In the genomic region with DNA sequence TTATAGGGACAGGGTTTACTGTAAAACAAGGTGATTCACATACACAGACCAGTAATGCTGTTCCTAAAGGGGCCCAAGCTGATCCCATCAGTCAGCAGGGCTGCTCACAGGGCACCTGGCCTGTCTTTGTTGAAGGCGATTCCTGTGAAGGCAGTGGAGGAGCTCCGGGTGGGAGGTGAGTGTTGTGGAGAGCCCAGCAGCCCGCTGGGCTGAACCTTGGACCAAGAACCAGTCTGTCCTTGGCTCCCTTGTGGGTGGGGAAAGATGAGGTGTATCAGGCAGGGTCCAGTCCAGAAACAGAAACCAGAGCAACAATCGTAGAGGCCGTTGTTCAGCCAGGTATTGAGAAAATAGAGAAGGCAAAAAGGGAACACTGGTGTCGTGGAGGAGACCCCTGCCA, we compare ENCODE assay signal across 1 cellular context.
TF ChIP-seq lines count a peak whose summit lies in the region.

No MANE protein-coding gene starts in this region.

TF ChIP-seq in HepG2, 621 proteins besides CTCF, POLR2A, EP300 and RAD21 (continued from another document):
- TF ChIP-seq KDM5B (CRISPR knock-in tag; IDR thresholded peaks at IDR 0.05; ENCODE audit: borderline replicate concordance) (peak; percentile 61; the same call in 1 of the 2 replicates), ELF3 (CRISPR knock-in tag; IDR thresholded peaks at IDR 0.05) (peak; percentile 29; the same call in 1 of the 2 replicates), ZNF607 (CRISPR knock-in tag; IDR thresholded peaks at IDR 0.05; ENCODE audit: borderline replicate concordance) (no peak), FOXJ3 (CRISPR knock-in tag; IDR thresholded peaks at IDR 0.05; ENCODE audit: borderline replicate concordance) (0 out of 2 replicates have a peak, but pooled peaks have one; percentile 11), ZSCAN30 (CRISPR knock-in tag; IDR thresholded peaks at IDR 0.05) (no peak), ZFX (CRISPR knock-in tag; IDR thresholded peaks at IDR 0.05; ENCODE audit: low read depth) (0 out of 2 replicates have a peak, but pooled peaks have one; percentile 44), MED13 (CRISPR knock-in tag; IDR thresholded peaks at IDR 0.05) (no peak), ZNF891 (CRISPR knock-in tag; IDR thresholded peaks at IDR 0.05) (peak; percentile 4; the same call in 1 of the 2 replicates), MED1 (CRISPR knock-in tag; IDR thresholded peaks at IDR 0.05) (peak; percentile 66), KDM6A (CRISPR knock-in tag; IDR thresholded peaks at IDR 0.05; ENCODE audit: low read depth) (peak; percentile 39; the same call in 1 of the 2 replicates), PHF21A (CRISPR knock-in tag; IDR thresholded peaks at IDR 0.05) (peak; percentile 69; the same call in 1 of the 2 replicates), ZNF292 (CRISPR knock-in tag; IDR thresholded peaks at IDR 0.05; ENCODE audit: borderline replicate concordance, low read depth) (peak; percentile 44; the same call in 1 of the 2 replicates), ZNF331 (CRISPR knock-in tag; IDR thresholded peaks at IDR 0.05) (peak; percentile 28; the same call in 1 of the 2 replicates), MTA1 (CRISPR knock-in tag; IDR thresholded peaks at IDR 0.05; ENCODE audit: borderline replicate concordance) (peak; percentile 71; the same call in 1 of the 2 replicates), ZMYM4 (CRISPR knock-in tag; IDR thresholded peaks at IDR 0.05) (0 out of 2 replicates have a peak, but pooled peaks have one; percentile 48), KAT2B (IDR thresholded peaks at IDR 0.05; ENCODE audit: borderline replicate concordance, low read depth, low read length) (no peak), GATAD2A (CRISPR knock-in tag; IDR thresholded peaks at IDR 0.05) (peak; percentile 76), ZNF570 (CRISPR knock-in tag; IDR thresholded peaks at IDR 0.05; ENCODE audit: borderline replicate concordance) (no peak), ZMYM2 (CRISPR knock-in tag; IDR thresholded peaks at IDR 0.05) (peak; percentile 58; the same call in 1 of the 2 replicates), ZNF670 (CRISPR knock-in tag; IDR thresholded peaks at IDR 0.05; ENCODE audit: borderline replicate concordance) (0 out of 2 replicates have a peak, but pooled peaks have one; percentile 49), ZNF614 (CRISPR knock-in tag; IDR thresholded peaks at IDR 0.05; ENCODE audit: borderline replicate concordance) (no peak), ZFY (CRISPR knock-in tag; IDR thresholded peaks at IDR 0.05) (peak; percentile 31; the same call in 1 of the 2 replicates), SP5 (CRISPR knock-in tag; IDR thresholded peaks at IDR 0.05; ENCODE audit: borderline replicate concordance, low read depth) (peak; percentile 64; the same call in 1 of the 2 replicates), TP53 (CRISPR knock-in tag; conservative IDR thresholded peaks at IDR 0.05) (no peak), SRF (IDR thresholded peaks at IDR 0.05; ENCODE audit: low read depth, low read length) (no peak), HDAC1 (CRISPR knock-in tag; IDR thresholded peaks at IDR 0.05) (peak; percentile 59), MAZ (IDR thresholded peaks at IDR 0.05; ENCODE audit: borderline replicate concordance, low read depth, low read length) (no peak; the same call in 1 of the 2 replicates), MAZ (CRISPR knock-in tag; IDR thresholded peaks at IDR 0.05; ENCODE audit: low read depth) (no peak; the same call in 1 of the 2 replicates), BRCA1 (CRISPR knock-in tag; IDR thresholded peaks at IDR 0.05) (no peak), ARID2 (CRISPR knock-in tag; IDR thresholded peaks at IDR 0.05; ENCODE audit: borderline replicate concordance) (no peak), SOX13 (IDR thresholded peaks at IDR 0.05) (no peak), SOX13 (CRISPR knock-in tag; conservative IDR thresholded peaks at IDR 0.05 in 1 of 2, IDR thresholded peaks at IDR 0.05 in 1 of 2) (no peak)
- TF ChIP-seq, protein P1, sequence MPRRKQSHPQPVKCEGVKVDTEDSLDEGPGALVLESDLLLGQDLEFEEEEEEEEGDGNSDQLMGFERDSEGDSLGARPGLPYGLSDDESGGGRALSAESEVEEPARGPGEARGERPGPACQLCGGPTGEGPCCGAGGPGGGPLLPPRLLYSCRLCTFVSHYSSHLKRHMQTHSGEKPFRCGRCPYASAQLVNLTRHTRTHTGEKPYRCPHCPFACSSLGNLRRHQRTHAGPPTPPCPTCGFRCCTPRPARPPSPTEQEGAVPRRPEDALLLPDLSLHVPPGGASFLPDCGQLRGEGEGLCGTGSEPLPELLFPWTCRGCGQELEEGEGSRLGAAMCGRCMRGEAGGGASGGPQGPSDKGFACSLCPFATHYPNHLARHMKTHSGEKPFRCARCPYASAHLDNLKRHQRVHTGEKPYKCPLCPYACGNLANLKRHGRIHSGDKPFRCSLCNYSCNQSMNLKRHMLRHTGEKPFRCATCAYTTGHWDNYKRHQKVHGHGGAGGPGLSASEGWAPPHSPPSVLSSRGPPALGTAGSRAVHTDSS (CRISPR knock-in tag; conservative IDR thresholded peaks at IDR 0.05): no peak
- TF ChIP-seq, protein P2, sequence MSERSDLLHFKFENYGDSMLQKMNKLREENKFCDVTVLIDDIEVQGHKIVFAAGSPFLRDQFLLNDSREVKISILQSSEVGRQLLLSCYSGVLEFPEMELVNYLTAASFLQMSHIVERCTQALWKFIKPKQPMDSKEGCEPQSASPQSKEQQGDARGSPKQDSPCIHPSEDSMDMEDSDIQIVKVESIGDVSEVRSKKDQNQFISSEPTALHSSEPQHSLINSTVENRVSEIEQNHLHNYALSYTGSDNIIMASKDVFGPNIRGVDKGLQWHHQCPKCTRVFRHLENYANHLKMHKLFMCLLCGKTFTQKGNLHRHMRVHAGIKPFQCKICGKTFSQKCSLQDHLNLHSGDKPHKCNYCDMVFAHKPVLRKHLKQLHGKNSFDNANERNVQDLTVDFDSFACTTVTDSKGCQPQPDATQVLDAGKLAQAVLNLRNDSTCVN (CRISPR knock-in tag; IDR thresholded peaks at IDR 0.05; ENCODE audit: borderline replicate concordance): no peak
- TF ChIP-seq, protein P3, sequence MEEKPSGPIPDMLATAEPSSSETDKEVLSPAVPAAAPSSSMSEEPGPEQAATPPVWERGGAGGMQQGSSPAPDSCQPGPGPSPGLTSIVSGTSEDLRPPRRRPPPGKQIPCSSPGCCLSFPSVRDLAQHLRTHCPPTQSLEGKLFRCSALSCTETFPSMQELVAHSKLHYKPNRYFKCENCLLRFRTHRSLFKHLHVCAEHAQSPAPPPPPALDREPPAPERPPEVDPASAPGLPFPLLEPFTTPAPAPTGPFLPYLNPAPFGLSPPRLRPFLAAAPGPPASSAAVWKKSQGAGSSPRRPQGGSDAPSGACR (CRISPR knock-in tag; IDR thresholded peaks at IDR 0.05): peak; percentile 69; the same call in 1 of the 2 replicates
- TF ChIP-seq, protein P4, sequence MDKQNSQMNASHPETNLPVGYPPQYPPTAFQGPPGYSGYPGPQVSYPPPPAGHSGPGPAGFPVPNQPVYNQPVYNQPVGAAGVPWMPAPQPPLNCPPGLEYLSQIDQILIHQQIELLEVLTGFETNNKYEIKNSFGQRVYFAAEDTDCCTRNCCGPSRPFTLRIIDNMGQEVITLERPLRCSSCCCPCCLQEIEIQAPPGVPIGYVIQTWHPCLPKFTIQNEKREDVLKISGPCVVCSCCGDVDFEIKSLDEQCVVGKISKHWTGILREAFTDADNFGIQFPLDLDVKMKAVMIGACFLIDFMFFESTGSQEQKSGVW (CRISPR knock-in tag; IDR thresholded peaks at IDR 0.05; ENCODE audit: borderline replicate concordance): no peak
- TF ChIP-seq, protein P5, sequence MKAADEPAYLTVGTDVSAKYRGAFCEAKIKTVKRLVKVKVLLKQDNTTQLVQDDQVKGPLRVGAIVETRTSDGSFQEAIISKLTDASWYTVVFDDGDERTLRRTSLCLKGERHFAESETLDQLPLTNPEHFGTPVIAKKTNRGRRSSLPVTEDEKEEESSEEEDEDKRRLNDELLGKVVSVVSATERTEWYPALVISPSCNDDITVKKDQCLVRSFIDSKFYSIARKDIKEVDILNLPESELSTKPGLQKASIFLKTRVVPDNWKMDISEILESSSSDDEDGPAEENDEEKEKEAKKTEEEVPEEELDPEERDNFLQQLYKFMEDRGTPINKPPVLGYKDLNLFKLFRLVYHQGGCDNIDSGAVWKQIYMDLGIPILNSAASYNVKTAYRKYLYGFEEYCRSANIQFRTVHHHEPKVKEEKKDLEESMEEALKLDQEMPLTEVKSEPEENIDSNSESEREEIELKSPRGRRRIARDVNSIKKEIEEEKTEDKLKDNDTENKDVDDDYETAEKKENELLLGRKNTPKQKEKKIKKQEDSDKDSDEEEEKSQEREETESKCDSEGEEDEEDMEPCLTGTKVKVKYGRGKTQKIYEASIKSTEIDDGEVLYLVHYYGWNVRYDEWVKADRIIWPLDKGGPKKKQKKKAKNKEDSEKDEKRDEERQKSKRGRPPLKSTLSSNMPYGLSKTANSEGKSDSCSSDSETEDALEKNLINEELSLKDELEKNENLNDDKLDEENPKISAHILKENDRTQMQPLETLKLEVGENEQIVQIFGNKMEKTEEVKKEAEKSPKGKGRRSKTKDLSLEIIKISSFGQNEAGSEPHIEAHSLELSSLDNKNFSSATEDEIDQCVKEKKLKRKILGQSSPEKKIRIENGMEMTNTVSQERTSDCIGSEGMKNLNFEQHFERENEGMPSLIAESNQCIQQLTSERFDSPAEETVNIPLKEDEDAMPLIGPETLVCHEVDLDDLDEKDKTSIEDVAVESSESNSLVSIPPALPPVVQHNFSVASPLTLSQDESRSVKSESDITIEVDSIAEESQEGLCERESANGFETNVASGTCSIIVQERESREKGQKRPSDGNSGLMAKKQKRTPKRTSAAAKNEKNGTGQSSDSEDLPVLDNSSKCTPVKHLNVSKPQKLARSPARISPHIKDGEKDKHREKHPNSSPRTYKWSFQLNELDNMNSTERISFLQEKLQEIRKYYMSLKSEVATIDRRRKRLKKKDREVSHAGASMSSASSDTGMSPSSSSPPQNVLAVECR (CRISPR knock-in tag; IDR thresholded peaks at IDR 0.05; ENCODE audit: borderline replicate concordance): peak; percentile 57; the same call in 1 of the 2 replicates
- TF ChIP-seq, protein P6, sequence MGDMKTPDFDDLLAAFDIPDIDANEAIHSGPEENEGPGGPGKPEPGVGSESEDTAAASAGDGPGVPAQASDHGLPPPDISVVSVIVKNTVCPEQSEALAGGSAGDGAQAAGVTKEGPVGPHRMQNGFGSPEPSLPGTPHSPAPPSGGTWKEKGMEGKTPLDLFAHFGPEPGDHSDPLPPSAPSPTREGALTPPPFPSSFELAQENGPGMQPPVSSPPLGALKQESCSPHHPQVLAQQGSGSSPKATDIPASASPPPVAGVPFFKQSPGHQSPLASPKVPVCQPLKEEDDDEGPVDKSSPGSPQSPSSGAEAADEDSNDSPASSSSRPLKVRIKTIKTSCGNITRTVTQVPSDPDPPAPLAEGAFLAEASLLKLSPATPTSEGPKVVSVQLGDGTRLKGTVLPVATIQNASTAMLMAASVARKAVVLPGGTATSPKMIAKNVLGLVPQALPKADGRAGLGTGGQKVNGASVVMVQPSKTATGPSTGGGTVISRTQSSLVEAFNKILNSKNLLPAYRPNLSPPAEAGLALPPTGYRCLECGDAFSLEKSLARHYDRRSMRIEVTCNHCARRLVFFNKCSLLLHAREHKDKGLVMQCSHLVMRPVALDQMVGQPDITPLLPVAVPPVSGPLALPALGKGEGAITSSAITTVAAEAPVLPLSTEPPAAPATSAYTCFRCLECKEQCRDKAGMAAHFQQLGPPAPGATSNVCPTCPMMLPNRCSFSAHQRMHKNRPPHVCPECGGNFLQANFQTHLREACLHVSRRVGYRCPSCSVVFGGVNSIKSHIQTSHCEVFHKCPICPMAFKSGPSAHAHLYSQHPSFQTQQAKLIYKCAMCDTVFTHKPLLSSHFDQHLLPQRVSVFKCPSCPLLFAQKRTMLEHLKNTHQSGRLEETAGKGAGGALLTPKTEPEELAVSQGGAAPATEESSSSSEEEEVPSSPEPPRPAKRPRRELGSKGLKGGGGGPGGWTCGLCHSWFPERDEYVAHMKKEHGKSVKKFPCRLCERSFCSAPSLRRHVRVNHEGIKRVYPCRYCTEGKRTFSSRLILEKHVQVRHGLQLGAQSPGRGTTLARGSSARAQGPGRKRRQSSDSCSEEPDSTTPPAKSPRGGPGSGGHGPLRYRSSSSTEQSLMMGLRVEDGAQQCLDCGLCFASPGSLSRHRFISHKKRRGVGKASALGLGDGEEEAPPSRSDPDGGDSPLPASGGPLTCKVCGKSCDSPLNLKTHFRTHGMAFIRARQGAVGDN (CRISPR knock-in tag; IDR thresholded peaks at IDR 0.05): peak; percentile 86
- TF ChIP-seq, protein P7, sequence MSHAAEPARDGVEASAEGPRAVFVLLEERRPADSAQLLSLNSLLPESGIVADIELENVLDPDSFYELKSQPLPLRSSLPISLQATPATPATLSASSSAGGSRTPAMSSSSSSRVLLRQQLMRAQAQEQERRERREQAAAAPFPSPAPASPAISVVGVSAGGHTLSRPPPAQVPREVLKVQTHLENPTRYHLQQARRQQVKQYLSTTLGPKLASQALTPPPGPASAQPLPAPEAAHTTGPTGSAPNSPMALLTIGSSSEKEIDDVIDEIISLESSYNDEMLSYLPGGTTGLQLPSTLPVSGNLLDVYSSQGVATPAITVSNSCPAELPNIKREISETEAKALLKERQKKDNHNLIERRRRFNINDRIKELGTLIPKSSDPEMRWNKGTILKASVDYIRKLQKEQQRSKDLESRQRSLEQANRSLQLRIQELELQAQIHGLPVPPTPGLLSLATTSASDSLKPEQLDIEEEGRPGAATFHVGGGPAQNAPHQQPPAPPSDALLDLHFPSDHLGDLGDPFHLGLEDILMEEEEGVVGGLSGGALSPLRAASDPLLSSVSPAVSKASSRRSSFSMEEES (CRISPR knock-in tag; IDR thresholded peaks at IDR 0.05): no peak
